ENCODE assay signal across 9 cellular contexts in the genomic region with DNA sequence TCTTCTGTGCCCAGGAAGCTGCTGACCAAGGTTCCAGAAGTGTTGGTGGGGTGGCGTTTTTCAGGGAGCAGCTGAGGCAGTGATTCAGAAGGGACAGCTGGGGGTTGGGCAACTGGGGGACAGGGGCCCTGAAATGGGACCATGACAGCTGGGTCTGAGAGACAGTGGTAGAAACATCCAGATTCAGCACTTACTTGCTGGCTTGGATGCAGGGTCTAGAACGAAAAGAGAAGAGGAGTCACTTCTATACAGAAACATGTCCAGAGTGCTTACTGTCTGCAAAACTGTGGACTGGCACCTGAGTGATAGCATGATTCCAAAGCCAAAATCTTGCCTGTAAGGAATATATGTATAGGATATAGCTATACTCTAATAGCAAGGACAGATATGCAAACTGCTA. TPM values are rescaled to one million over a fixed set of nuclear protein-coding genes. Genes with fewer than 3 reads are reported as not detected.
"Had no signal": no experiment of that assay in that cellular context is flagged by ENCODE, and none has a peak within 500 bp of the region (broad histone marks: within the 10 kb centered on the region; RNA-seq: fewer than 3 reads in every experiment).

No MANE protein-coding gene starts in this region.

RNA-seq across cellular contexts. Expression of gene UGT1A1, which starts 14.2 kb away (rescaled TPM):
- total RNA-seq: LHCN-M2, MCF 10A, NCI-H460, OCI-LY7, Right ventricle myocardium inferior, RPMI7951, SJCRH30, SK-MEL-5, T-cell had no signal

RNA-seq across cellular contexts. Expression of gene UGT1A3, which starts 17.0 kb away (rescaled TPM):
- total RNA-seq: LHCN-M2, MCF 10A, NCI-H460, OCI-LY7, Right ventricle myocardium inferior, RPMI7951, SJCRH30, SK-MEL-5, T-cell had no signal

RNA-seq across cellular contexts. Expression of gene UGT1A4, which starts 27.3 kb away (rescaled TPM):
- total RNA-seq: LHCN-M2, MCF 10A, NCI-H460, OCI-LY7, Right ventricle myocardium inferior, SJCRH30, SK-MEL-5, T-cell had no signal

RNA-seq across cellular contexts. Expression of gene MROH2A, which starts 32.3 kb away (rescaled TPM):
- total RNA-seq: LHCN-M2, MCF 10A, NCI-H460, OCI-LY7, Right ventricle myocardium inferior, RPMI7951, SJCRH30, T-cell had no signal

RNA-seq across cellular contexts. Expression of gene UGT1A5, which starts 33.1 kb away (rescaled TPM):
- total RNA-seq: LHCN-M2, MCF 10A, NCI-H460, OCI-LY7, Right ventricle myocardium inferior, RPMI7951, SJCRH30, SK-MEL-5, T-cell had no signal
